Comparison of ENCODE assay signal across 1 cellular context in genomic region chr5:160039810-160040470, GRCh38.
TF ChIP-seq lines count a peak whose summit lies in the region.

No MANE protein-coding gene starts in this region.

TF ChIP-seq in K562, 482 proteins besides CTCF, POLR2A, EP300 and RAD21 (continued from another document and continues in another):
- TF ChIP-seq ZBTB40 (IDR thresholded peaks at IDR 0.05) (peak; percentile 60; the same call in 1 of the 2 replicates), ZBTB40 (CRISPR knock-in tag; IDR thresholded peaks at IDR 0.05) (no peak), ZNF41 (CRISPR knock-in tag; conservative IDR thresholded peaks at IDR 0.05) (no peak), ATF3 (IDR thresholded peaks at IDR 0.05) (peak; percentile 80), ATF3 (CRISPR knock-in tag; conservative IDR thresholded peaks at IDR 0.05) (no peak), CEBPG (CRISPR knock-in tag; IDR thresholded peaks at IDR 0.05) (no peak), CEBPG (tag; conservative IDR thresholded peaks at IDR 0.05 in 1 of 2, IDR thresholded peaks at IDR 0.05 in 1 of 2) (peak in 1 of 2 experiments; percentile 91; a peak in 3 of 4 replicates), ZNF395 (CRISPR knock-in tag; IDR thresholded peaks at IDR 0.05) (no peak), PURB (CRISPR knock-in tag; IDR thresholded peaks at IDR 0.05; ENCODE audit: low read depth) (no peak), NFXL1 (CRISPR knock-in tag; IDR thresholded peaks at IDR 0.05) (no peak), SIN3A (IDR thresholded peaks at IDR 0.05; ENCODE audit: borderline replicate concordance in 2 of 2, control insufficient read depth in 1 of 2, low read depth in 2 of 2, low read length in 2 of 2) (no peak), SRSF3 (IDR thresholded peaks at IDR 0.05; ENCODE audit: insufficient read depth, low read length) (no peak), ZNF143 (CRISPR knock-in tag; IDR thresholded peaks at IDR 0.05) (no peak), ARID1B (IDR thresholded peaks at IDR 0.05) (peak; percentile 11; the same call in 1 of the 2 replicates), TAF15 (IDR thresholded peaks at IDR 0.05; ENCODE audit: low read depth, low read length) (no peak), ZBTB11 (CRISPR knock-in tag; IDR thresholded peaks at IDR 0.05) (no peak), GABPB2 (CRISPR knock-in tag; conservative IDR thresholded peaks at IDR 0.05) (no peak), GABPB1 (CRISPR knock-in tag; IDR thresholded peaks at IDR 0.05) (no peak), TEAD4 (IDR thresholded peaks at IDR 0.05; ENCODE audit: low read length) (no peak), TEAD4 (CRISPR knock-in tag; IDR thresholded peaks at IDR 0.05; ENCODE audit: borderline replicate concordance) (no peak), MAFK (IDR thresholded peaks at IDR 0.05; ENCODE audit: low read length) (no peak), KLF13 (tag; IDR thresholded peaks at IDR 0.05; ENCODE audit: borderline replicate concordance, low read depth) (no peak), KDM4B (IDR thresholded peaks at IDR 0.05; ENCODE audit: borderline replicate concordance in 2 of 2, low read depth in 1 of 2) (no peak), ZNF212 (CRISPR knock-in tag; IDR thresholded peaks at IDR 0.05) (no peak), ZNF316 (IDR thresholded peaks at IDR 0.05) (no peak), BDP1 (IDR thresholded peaks at IDR 0.05; ENCODE audit: insufficient read depth, insufficient read length) (no peak), ATF7 (IDR thresholded peaks at IDR 0.05) (peak; percentile 28; the same call in 1 of the 2 replicates), RBM25 (IDR thresholded peaks at IDR 0.05; ENCODE audit: low read depth, low read length, severe bottlenecking) (no peak), JUN (IDR thresholded peaks at IDR 0.05; ENCODE audit: borderline replicate concordance, low read depth, low read length) (peak; percentile 18; the same call in 1 of the 2 replicates), JUN (CRISPR knock-in tag; IDR thresholded peaks at IDR 0.05; ENCODE audit: borderline replicate concordance) (no peak), FOXA3 (CRISPR knock-in tag; conservative IDR thresholded peaks at IDR 0.05 in 1 of 2, IDR thresholded peaks at IDR 0.05 in 1 of 2) (peak; percentile 48 to 80; a peak in 3 of 4 replicates)
- TF ChIP-seq, protein P1, sequence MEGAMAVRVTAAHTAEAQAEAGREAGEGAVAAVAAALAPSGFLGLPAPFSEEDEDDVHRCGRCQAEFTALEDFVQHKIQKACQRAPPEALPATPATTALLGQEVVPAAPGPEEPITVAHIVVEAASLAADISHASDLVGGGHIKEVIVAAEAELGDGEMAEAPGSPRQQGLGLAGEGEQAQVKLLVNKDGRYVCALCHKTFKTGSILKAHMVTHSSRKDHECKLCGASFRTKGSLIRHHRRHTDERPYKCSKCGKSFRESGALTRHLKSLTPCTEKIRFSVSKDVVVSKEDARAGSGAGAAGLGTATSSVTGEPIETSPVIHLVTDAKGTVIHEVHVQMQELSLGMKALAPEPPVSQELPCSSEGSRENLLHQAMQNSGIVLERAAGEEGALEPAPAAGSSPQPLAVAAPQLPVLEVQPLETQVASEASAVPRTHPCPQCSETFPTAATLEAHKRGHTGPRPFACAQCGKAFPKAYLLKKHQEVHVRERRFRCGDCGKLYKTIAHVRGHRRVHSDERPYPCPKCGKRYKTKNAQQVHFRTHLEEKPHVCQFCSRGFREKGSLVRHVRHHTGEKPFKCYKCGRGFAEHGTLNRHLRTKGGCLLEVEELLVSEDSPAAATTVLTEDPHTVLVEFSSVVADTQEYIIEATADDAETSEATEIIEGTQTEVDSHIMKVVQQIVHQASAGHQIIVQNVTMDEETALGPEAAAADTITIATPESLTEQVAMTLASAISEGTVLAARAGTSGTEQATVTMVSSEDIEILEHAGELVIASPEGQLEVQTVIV (CRISPR knock-in tag; IDR thresholded peaks at IDR 0.05; ENCODE audit: borderline replicate concordance), result no peak
- TF ChIP-seq, protein P2, sequence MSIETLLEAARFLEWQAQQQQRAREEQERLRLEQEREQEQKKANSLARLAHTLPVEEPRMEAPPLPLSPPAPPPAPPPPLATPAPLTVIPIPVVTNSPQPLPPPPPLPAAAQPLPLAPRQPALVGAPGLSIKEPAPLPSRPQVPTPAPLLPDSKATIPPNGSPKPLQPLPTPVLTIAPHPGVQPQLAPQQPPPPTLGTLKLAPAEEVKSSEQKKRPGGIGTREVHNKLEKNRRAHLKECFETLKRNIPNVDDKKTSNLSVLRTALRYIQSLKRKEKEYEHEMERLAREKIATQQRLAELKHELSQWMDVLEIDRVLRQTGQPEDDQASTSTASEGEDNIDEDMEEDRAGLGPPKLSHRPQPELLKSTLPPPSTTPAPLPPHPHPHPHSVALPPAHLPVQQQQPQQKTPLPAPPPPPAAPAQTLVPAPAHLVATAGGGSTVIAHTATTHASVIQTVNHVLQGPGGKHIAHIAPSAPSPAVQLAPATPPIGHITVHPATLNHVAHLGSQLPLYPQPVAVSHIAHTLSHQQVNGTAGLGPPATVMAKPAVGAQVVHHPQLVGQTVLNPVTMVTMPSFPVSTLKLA (conservative IDR thresholded peaks at IDR 0.05), result no peak
- TF ChIP-seq, protein P3, sequence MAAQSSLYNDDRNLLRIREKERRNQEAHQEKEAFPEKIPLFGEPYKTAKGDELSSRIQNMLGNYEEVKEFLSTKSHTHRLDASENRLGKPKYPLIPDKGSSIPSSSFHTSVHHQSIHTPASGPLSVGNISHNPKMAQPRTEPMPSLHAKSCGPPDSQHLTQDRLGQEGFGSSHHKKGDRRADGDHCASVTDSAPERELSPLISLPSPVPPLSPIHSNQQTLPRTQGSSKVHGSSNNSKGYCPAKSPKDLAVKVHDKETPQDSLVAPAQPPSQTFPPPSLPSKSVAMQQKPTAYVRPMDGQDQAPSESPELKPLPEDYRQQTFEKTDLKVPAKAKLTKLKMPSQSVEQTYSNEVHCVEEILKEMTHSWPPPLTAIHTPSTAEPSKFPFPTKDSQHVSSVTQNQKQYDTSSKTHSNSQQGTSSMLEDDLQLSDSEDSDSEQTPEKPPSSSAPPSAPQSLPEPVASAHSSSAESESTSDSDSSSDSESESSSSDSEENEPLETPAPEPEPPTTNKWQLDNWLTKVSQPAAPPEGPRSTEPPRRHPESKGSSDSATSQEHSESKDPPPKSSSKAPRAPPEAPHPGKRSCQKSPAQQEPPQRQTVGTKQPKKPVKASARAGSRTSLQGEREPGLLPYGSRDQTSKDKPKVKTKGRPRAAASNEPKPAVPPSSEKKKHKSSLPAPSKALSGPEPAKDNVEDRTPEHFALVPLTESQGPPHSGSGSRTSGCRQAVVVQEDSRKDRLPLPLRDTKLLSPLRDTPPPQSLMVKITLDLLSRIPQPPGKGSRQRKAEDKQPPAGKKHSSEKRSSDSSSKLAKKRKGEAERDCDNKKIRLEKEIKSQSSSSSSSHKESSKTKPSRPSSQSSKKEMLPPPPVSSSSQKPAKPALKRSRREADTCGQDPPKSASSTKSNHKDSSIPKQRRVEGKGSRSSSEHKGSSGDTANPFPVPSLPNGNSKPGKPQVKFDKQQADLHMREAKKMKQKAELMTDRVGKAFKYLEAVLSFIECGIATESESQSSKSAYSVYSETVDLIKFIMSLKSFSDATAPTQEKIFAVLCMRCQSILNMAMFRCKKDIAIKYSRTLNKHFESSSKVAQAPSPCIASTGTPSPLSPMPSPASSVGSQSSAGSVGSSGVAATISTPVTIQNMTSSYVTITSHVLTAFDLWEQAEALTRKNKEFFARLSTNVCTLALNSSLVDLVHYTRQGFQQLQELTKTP (IDR thresholded peaks at IDR 0.05; ENCODE audit: low read depth in 1 of 2, partially characterized antibody in 2 of 2), result no peak
